In the genomic region with DNA sequence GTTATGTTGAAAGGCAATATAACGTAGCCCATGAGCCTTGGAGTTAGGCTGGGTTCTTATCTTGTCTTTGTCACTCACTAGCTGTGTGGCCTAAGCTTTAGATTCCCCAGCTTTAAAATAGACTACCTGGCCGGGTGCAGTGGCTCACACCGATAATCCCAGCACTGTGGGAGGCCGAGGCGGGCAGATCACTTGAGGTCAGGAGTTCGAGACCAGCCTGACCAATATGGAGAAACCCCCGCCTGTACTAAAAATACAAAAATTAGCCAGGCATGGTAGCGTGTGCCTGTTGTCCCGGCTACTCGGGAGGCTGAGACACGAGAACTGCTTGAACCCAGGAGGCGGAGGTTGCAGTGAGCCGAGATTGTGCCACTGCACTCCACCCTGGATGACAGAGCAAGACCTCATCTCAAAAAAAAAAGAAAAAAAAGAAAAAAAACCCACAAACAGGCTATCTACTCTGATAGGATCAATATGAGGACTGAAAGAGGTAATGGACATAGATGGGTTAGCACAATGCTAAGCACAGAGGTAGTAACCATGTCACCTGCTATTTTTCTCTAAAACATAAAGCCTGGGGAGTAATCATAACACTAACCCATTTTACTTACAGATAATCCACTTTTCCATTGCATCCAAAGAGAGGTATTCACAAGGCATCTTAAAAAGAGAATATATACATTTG, we compare ENCODE assay signal across 40 cellular contexts.
"Had no signal": no experiment of that assay in that cellular context is flagged by ENCODE, and none has a peak within 500 bp of the region (broad histone marks: within the 10 kb centered on the region; RNA-seq: fewer than 3 reads in every experiment).

No MANE protein-coding gene starts in this region.

- H3K27ac ChIP-seq: adrenal gland, ascending aorta, body of pancreas, brain microvascular endothelial cell, breast epithelium, cardiac muscle cell had no signal

- H3K9me3 ChIP-seq: adrenal gland, ascending aorta, body of pancreas, breast epithelium had no signal

- H3K27me3 ChIP-seq: adrenal gland, ascending aorta, body of pancreas, brain microvascular endothelial cell, breast epithelium, cardiac muscle cell had no signal

- ATAC-seq: activated naive CD4-positive, alpha-beta T cell treated with anti-CD3 and anti-CD28 coated beads, Interleukin-2, amount 50 U/mL, for 72 hours; activated naive CD8-positive, alpha-beta T cell treated with anti-CD3 and anti-CD28 coated beads, Interleukin-2, amount 50 U/mL, for 24 hours; activated T-cell treated with anti-CD3 and anti-CD28 coated beads, Interleukin-2, amount 50 U/mL, for 4 hours; activated T-cell treated with anti-CD3 and anti-CD28 coated beads, Interleukin-2, amount 50 U/mL, for 72 hours; activated T-helper 17 cell treated with anti-CD3 and anti-CD28 coated beads, Interleukin-2, amount 50 U/mL, for 72 hours; body of pancreas had no signal

- H3K27ac Mint-ChIP-seq: activated naive CD4-positive, alpha-beta T cell treated with anti-CD3 and anti-CD28 coated beads for 36 hours; activated naive CD4-positive, alpha-beta T cell treated with anti-CD3 and anti-CD28 coated beads, Interleukin-2, amount 10 ng/mL, durations not matched to agents 7 days and 5 days; activated naive CD4-positive, alpha-beta T cell treated with anti-CD3 and anti-CD28 coated beads, Interleukin-2, amount 50 U/mL, for 24 hours; activated naive CD4-positive, alpha-beta T cell treated with anti-CD3 and anti-CD28 coated beads, Interleukin-2, amount 50 U/mL, for 72 hours; activated naive CD8-positive, alpha-beta T cell; activated naive CD8-positive, alpha-beta T cell treated with anti-CD3 and anti-CD28 coated beads for 36 hours; activated naive CD8-positive, alpha-beta T cell treated with anti-CD3 and anti-CD28 coated beads, Interleukin-2, amount 10 ng/mL, durations not matched to agents 7 days and 5 days; activated naive CD8-positive, alpha-beta T cell treated with anti-CD3 and anti-CD28 coated beads, Interleukin-2, amount 50 U/mL, for 24 hours; activated T-cell treated with anti-CD3 and anti-CD28 coated beads, Interleukin-2, amount 50 U/mL, for 24 hours; activated T-cell treated with anti-CD3 and anti-CD28 coated beads, Interleukin-2, amount 50 U/mL, for 72 hours; activated T-helper 1 cell treated with anti-CD3 and anti-CD28 coated beads, Interleukin-12 subunit alpha, Interleukin-12 subunit beta, Interleukin-2, Interleukin-4 antibody, amounts not matched to agents 30 ng/mL and 10 ng/mL and 1 ng/mL, durations not matched to agents 14 hours and 24 hours and 36 hours; activated T-helper 2 cell treated with anti-CD3 and anti-CD28 coated beads, Interferon-gamma antibody, Interleukin-2, Interleukin-4, amounts not matched to agents 10 μg/mL and 5 μg/mL and 100 μg/mL, durations not matched to agents 14 hours and 24 hours and 36 hours; brain had no signal

- H3K36me3 Mint-ChIP-seq: activated naive CD4-positive, alpha-beta T cell treated with anti-CD3 and anti-CD28 coated beads, Interleukin-2, amount 10 ng/mL, durations not matched to agents 7 days and 5 days; activated naive CD8-positive, alpha-beta T cell treated with anti-CD3 and anti-CD28 coated beads, Interleukin-2, amount 10 ng/mL, durations not matched to agents 7 days and 5 days had no signal

- H3K4me3 ChIP-seq: adrenal gland, ascending aorta, body of pancreas, breast epithelium, cardiac muscle cell had no signal

- FAIRE-seq: bronchial epithelial cell had no signal

- H3K4me3 Mint-ChIP-seq: activated naive CD4-positive, alpha-beta T cell treated with anti-CD3 and anti-CD28 coated beads for 36 hours; activated naive CD4-positive, alpha-beta T cell treated with anti-CD3 and anti-CD28 coated beads, Interleukin-2, amount 10 ng/mL, durations not matched to agents 7 days and 5 days; activated naive CD4-positive, alpha-beta T cell treated with anti-CD3 and anti-CD28 coated beads, Interleukin-2, amount 50 U/mL, for 24 hours; activated naive CD8-positive, alpha-beta T cell; activated naive CD8-positive, alpha-beta T cell treated with anti-CD3 and anti-CD28 coated beads for 36 hours; activated naive CD8-positive, alpha-beta T cell treated with anti-CD3 and anti-CD28 coated beads, Interleukin-2, amount 10 ng/mL, durations not matched to agents 7 days and 5 days; activated naive CD8-positive, alpha-beta T cell treated with anti-CD3 and anti-CD28 coated beads, Interleukin-2, amount 50 U/mL, for 24 hours; activated T-cell treated with anti-CD3 and anti-CD28 coated beads, Interleukin-2, amount 50 U/mL, for 24 hours; activated T-cell treated with anti-CD3 and anti-CD28 coated beads, Interleukin-2, amount 50 U/mL, for 4 hours; activated T-cell treated with anti-CD3 and anti-CD28 coated beads, Interleukin-2, amount 50 U/mL, for 72 hours; activated T-helper 1 cell treated with anti-CD3 and anti-CD28 coated beads, Interleukin-12 subunit alpha, Interleukin-12 subunit beta, Interleukin-2, Interleukin-4 antibody, amounts not matched to agents 30 ng/mL and 10 ng/mL and 1 ng/mL, durations not matched to agents 14 hours and 24 hours and 36 hours; activated T-helper 17 cell treated with anti-CD3 and anti-CD28 coated beads, Interleukin-2, amount 50 U/mL, for 72 hours; brain; central memory CD8-positive, alpha-beta T cell had no signal

- DNase-seq: activated effector memory CD4-positive, alpha-beta T cell treated with anti-CD3 and anti-CD28 coated beads, Interleukin-2, amount 50 U/mL, for 16 hours; activated effector memory CD4-positive, alpha-beta T cell treated with Interleukin-2 at 50 U/mL for 16 hours; activated gamma-delta T cell; activated gamma-delta T cell treated with Interleukin-2 at 50 U/mL for 16 hours; activated naive CD4-positive, alpha-beta T cell; activated naive CD4-positive, alpha-beta T cell treated with anti-CD3 and anti-CD28 coated beads for 36 hours; activated naive CD4-positive, alpha-beta T cell treated with anti-CD3 and anti-CD28 coated beads, Interleukin-2, amount 10 ng/mL, durations not matched to agents 7 days and 5 days; activated naive CD4-positive, alpha-beta T cell treated with anti-CD3 and anti-CD28 coated beads, Interleukin-2, amount 50 U/mL, for 16 hours; activated naive CD4-positive, alpha-beta T cell treated with Interleukin-2 at 50 U/mL for 16 hours; activated naive CD8-positive, alpha-beta T cell treated with anti-CD3 and anti-CD28 coated beads for 36 hours; activated naive CD8-positive, alpha-beta T cell treated with anti-CD3 and anti-CD28 coated beads, Interleukin-2, amount 10 ng/mL, durations not matched to agents 7 days and 5 days; activated naive CD8-positive, alpha-beta T cell treated with anti-CD3 and anti-CD28 coated beads, Interleukin-2, amount 50 U/mL, for 24 hours; activated T-cell treated with anti-CD3 and anti-CD28 coated beads for 4 hours; activated T-cell treated with anti-CD3 and anti-CD28 coated beads, Interleukin-2, amount 50 U/mL, for 1 hour; activated T-cell treated with anti-CD3 and anti-CD28 coated beads, Interleukin-2, amount 50 U/mL, for 24 hours; activated T-cell treated with anti-CD3 and anti-CD28 coated beads, Interleukin-2, amount 50 U/mL, for 4 hours; activated T-cell treated with anti-CD3 and anti-CD28 coated beads, Interleukin-2, amount 50 U/mL, for 48 hours; activated T-cell treated with anti-CD3 and anti-CD28 coated beads, Interleukin-2, amount 50 U/mL, for 72 hours; adrenal gland; amniotic stem cell; amygdala; anterior cingulate cortex; aorta; body of pancreas; brain microvascular endothelial cell; caudate nucleus; central memory CD4-positive, alpha-beta T cell; cerebellar nuclear complex had no signal

- H3K4me1 Mint-ChIP-seq: activated naive CD4-positive, alpha-beta T cell treated with anti-CD3 and anti-CD28 coated beads, Interleukin-2, amount 10 ng/mL, durations not matched to agents 7 days and 5 days; activated naive CD4-positive, alpha-beta T cell treated with anti-CD3 and anti-CD28 coated beads, Interleukin-2, amount 50 U/mL, for 24 hours; activated naive CD8-positive, alpha-beta T cell treated with anti-CD3 and anti-CD28 coated beads for 36 hours; activated naive CD8-positive, alpha-beta T cell treated with anti-CD3 and anti-CD28 coated beads, Interleukin-2, amount 10 ng/mL, durations not matched to agents 7 days and 5 days; activated naive CD8-positive, alpha-beta T cell treated with anti-CD3 and anti-CD28 coated beads, Interleukin-2, amount 50 U/mL, for 24 hours; activated T-helper 17 cell treated with anti-CD3 and anti-CD28 coated beads, Interleukin-2, amount 50 U/mL, for 72 hours; brain; central memory CD8-positive, alpha-beta T cell had no signal

- H3K4me1 ChIP-seq: adrenal gland, ascending aorta, body of pancreas, breast epithelium had no signal

- H3K9me3 Mint-ChIP-seq: activated naive CD4-positive, alpha-beta T cell treated with anti-CD3 and anti-CD28 coated beads for 36 hours; activated naive CD4-positive, alpha-beta T cell treated with anti-CD3 and anti-CD28 coated beads, Interleukin-2, amount 10 ng/mL, durations not matched to agents 7 days and 5 days; activated naive CD4-positive, alpha-beta T cell treated with anti-CD3 and anti-CD28 coated beads, Interleukin-2, amount 50 U/mL, for 24 hours; activated naive CD4-positive, alpha-beta T cell treated with anti-CD3 and anti-CD28 coated beads, Interleukin-2, amount 50 U/mL, for 72 hours; activated naive CD8-positive, alpha-beta T cell treated with anti-CD3 and anti-CD28 coated beads for 36 hours; activated naive CD8-positive, alpha-beta T cell treated with anti-CD3 and anti-CD28 coated beads, Interleukin-2, amount 10 ng/mL, durations not matched to agents 7 days and 5 days; activated naive CD8-positive, alpha-beta T cell treated with anti-CD3 and anti-CD28 coated beads, Interleukin-2, amount 50 U/mL, for 24 hours; activated T-cell treated with anti-CD3 and anti-CD28 coated beads, Interleukin-2, amount 50 U/mL, for 24 hours; activated T-cell treated with anti-CD3 and anti-CD28 coated beads, Interleukin-2, amount 50 U/mL, for 4 hours; activated T-cell treated with anti-CD3 and anti-CD28 coated beads, Interleukin-2, amount 50 U/mL, for 72 hours; activated T-helper 1 cell treated with anti-CD3 and anti-CD28 coated beads, Interleukin-12 subunit alpha, Interleukin-12 subunit beta, Interleukin-2, Interleukin-4 antibody, amounts not matched to agents 30 ng/mL and 10 ng/mL and 1 ng/mL, durations not matched to agents 14 hours and 24 hours and 36 hours; activated T-helper 17 cell treated with anti-CD3 and anti-CD28 coated beads, Interleukin-2, amount 50 U/mL, for 72 hours; activated T-helper 2 cell treated with anti-CD3 and anti-CD28 coated beads, Interferon-gamma antibody, Interleukin-2, Interleukin-4, amounts not matched to agents 10 μg/mL and 5 μg/mL and 100 μg/mL, durations not matched to agents 14 hours and 24 hours and 36 hours; central memory CD8-positive, alpha-beta T cell had no signal

- H3K27me3 Mint-ChIP-seq: activated naive CD4-positive, alpha-beta T cell treated with anti-CD3 and anti-CD28 coated beads, Interleukin-2, amount 10 ng/mL, durations not matched to agents 7 days and 5 days; activated naive CD4-positive, alpha-beta T cell treated with anti-CD3 and anti-CD28 coated beads, Interleukin-2, amount 50 U/mL, for 24 hours; activated naive CD8-positive, alpha-beta T cell treated with anti-CD3 and anti-CD28 coated beads, Interleukin-2, amount 50 U/mL, for 24 hours; activated T-cell treated with anti-CD3 and anti-CD28 coated beads, Interleukin-2, amount 50 U/mL, for 24 hours; activated T-helper 17 cell treated with anti-CD3 and anti-CD28 coated beads, Interleukin-2, amount 50 U/mL, for 72 hours; brain; central memory CD8-positive, alpha-beta T cell had no signal
